ENCODE assay signal across 17 cellular contexts in the genomic region with DNA sequence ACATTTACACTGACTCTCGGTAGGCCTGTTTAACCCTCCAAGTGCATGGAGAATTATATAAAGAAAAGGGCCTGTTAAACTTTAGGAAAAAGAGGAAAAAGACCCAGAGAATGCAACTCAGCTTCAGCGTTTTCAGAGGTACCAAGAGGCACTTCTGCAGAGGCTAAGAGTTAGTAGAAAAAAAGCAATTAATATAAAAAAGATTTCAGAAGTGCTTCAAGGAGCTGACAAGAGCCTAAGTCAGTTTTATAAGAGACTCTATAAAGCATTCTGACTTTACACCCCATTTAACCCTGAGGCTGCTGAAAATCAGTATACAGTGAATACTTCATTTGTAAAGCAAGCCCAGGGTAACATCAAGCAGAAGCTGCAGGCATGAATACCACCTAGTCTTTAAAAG. TPM values are rescaled to one million over a fixed set of nuclear protein-coding genes. Genes with fewer than 3 reads are reported as not detected.
"Had no signal": no experiment of that assay in that cellular context is flagged by ENCODE, and none has a peak within 500 bp of the region (broad histone marks: within the 10 kb centered on the region; RNA-seq: fewer than 3 reads in every experiment).

No MANE protein-coding gene starts in this region.

RNA-seq across cellular contexts. Expression of a gene that starts 14.2 kb away (rescaled TPM):
- total RNA-seq: dermis microvascular lymphatic vessel endothelial cell; gastrocnemius medialis; glomerular endothelial cell; kidney; left lobe of liver; mucosa of descending colon; natural killer cell treated with Interleukin-12 subunit alpha and Interleukin-12 subunit beta and Interleukin-15 and Interleukin-18, amount 100 ng/mL, for 72 hours; osteocyte; psoas muscle; renal cortical epithelial cell; right cardiac atrium; sigmoid colon; skeletal muscle tissue; stomach; subcutaneous adipose tissue; temporal lobe; thyroid gland had no signal
- polyA plus RNA-seq: psoas muscle, right cardiac atrium, sigmoid colon had no signal
